Comparison of ENCODE assay signal across 8 cellular contexts in genomic region chr16:3612510-3613466, GRCh38. TPM values are rescaled to one million over a fixed set of nuclear protein-coding genes. Genes with fewer than 3 reads are reported as not detected.
DNase-seq lines count a peak whose midpoint lies in the region; ATAC-seq and TF ChIP-seq lines count a peak whose summit lies in the region.

No MANE protein-coding gene starts in this region.

- intact Hi-C loops in naive thymus-derived CD4-positive, alpha-beta T cell (cut with micrococcal nuclease) = loop anchor here in 1 of 2 donors (5.0 kb wide), 3 partner anchors 105 to 1345 kb away; partner anchors contain the start of genes ADCY9, SEC14L5 and TRAP1

- peaks cover 0 to 3% (median 0%) of the 10 kb centered on the region in 11 donors for H3K9me3 Mint-ChIP-seq in naive thymus-derived CD4-positive, alpha-beta T cell

- peaks cover 18 to 21% of the 10 kb centered on the region in 2 donors for H3K4me1 ChIP-seq in naive thymus-derived CD4-positive, alpha-beta T cell (ENCODE audit: control insufficient read depth in 2 of 2, insufficient read depth in 2 of 2, low read length in 2 of 2)

- H3K4me1 Mint-ChIP-seq in naive thymus-derived CD4-positive, alpha-beta T cell = peaks cover 39 to 69% (median 61%) of the 10 kb centered on the region in 7 donors

- peak overlapping the region; percentile 93 for H3K27ac ChIP-seq in KOPT-K1 (ENCODE audit: low read depth, low read length, poor library complexity, severe bottlenecking)
- H3K27ac ChIP-seq in naive thymus-derived CD4-positive, alpha-beta T cell (ENCODE audit: low read depth, low read length) = peak overlapping the region; percentile 90

- H3K36me3 ChIP-seq in BJ (ENCODE audit: control insufficient read depth, insufficient read depth, low read length) (no peaks in the 10 kb centered on the region; the same call in 1 of the 2 replicates), KOPT-K1 (ENCODE audit: insufficient read depth, low read length) (peaks cover 36% of the 10 kb centered on the region)
- peaks cover 0 to 8% (median 0%) of the 10 kb centered on the region in 3 experiments for H3K36me3 ChIP-seq in naive thymus-derived CD4-positive, alpha-beta T cell (ENCODE audit: control insufficient read depth in 2 of 3, insufficient read depth in 3 of 3, low read length in 3 of 3)

- H3K27me3 ChIP-seq in BJ (ENCODE audit: control insufficient read depth, insufficient read depth, low read length) = no peaks in the 10 kb centered on the region
- no peaks in the 10 kb centered on the region for H3K27me3 ChIP-seq in naive thymus-derived CD4-positive, alpha-beta T cell (ENCODE audit: control insufficient read depth in 2 of 2, insufficient read depth in 2 of 2, low read length in 2 of 2)

- H3K4me3 ChIP-seq in BJ (ENCODE audit: low read depth, low read length) (peak overlapping the region; percentile 69), cardiac fibroblast (replicated peaks in 1 of 2; ENCODE audit: low read depth in 2 of 2, low read length in 2 of 2) (peak overlapping the region; percentile 94)
- peak overlapping the region; percentile 99 for H3K4me3 ChIP-seq in naive thymus-derived CD4-positive, alpha-beta T cell (ENCODE audit: low read length)

- CTCF ChIA-PET in BJ (lab: Yijun Ruan, JAX) = no interaction called here
- CTCF ChIA-PET in naive thymus-derived CD4-positive, alpha-beta T cell (lab: Charles Lee) = interaction anchor here (0.6 kb wide), 2 partner anchors 35 to 113 kb away, joined by 3 read pairs; partner anchors contain the start of gene NLRC3

- H3K9me3 ChIP-seq in KOPT-K1 (ENCODE audit: insufficient read depth, low read length, poor library complexity, severe bottlenecking) = no peaks in the 10 kb centered on the region
- no peaks in the 10 kb centered on the region for H3K9me3 ChIP-seq in naive thymus-derived CD4-positive, alpha-beta T cell (ENCODE audit: control insufficient read depth in 2 of 3, low read length in 3 of 3)

- H3K4me3 Mint-ChIP-seq in naive thymus-derived CD4-positive, alpha-beta T cell = peak overlapping the region; percentile 93 to 100 (median 99)

- ATAC-seq in naive thymus-derived CD4-positive, alpha-beta T cell = no peak
- no peak for ATAC-seq in HG03457 (IDR thresholded peaks at IDR 0.05; ENCODE audit: unreplicated experiment)

- H3K27me3 Mint-ChIP-seq in naive thymus-derived CD4-positive, alpha-beta T cell = no peaks in the 10 kb centered on the region

- POLR2A ChIA-PET in BJ (lab: Charles Lee) = no interaction called here
- POLR2A ChIA-PET in naive thymus-derived CD4-positive, alpha-beta T cell (lab: Charles Lee) = interaction anchor here (0.6 to 1.3 kb wide), 8 partner anchors 10 to 861 kb away, joined by 3 to 10 read pairs (median 4); partner anchors contain the start of gene NLRC3

- no peak for DNase-seq in BJ (ENCODE audit: low read depth)
- DNase-seq in cardiac fibroblast (ENCODE audit: low read depth in 2 of 2) = no peak
- no peak for DNase-seq in naive thymus-derived CD4-positive, alpha-beta T cell
- DNase-seq in NCI-H2029 (lab: John Stamatoyannopoulos, UW) = no peak
- no peak for DNase-seq in SHP77 treated with DMSO at 0.1 percent for 48 hours (lab: John Stamatoyannopoulos, UW)
- no peak for DNase-seq in GM20000 (ENCODE audit: low spot score)

- TF ChIP-seq CTCF in BJ (IDR thresholded peaks at IDR 0.05; ENCODE audit: insufficient read depth, low read depth, low read length) (no peak), cardiac fibroblast (IDR thresholded peaks at IDR 0.05; ENCODE audit: low read depth, low read length) (no peak), GM20000 (IDR thresholded peaks at IDR 0.05; ENCODE audit: extremely low read depth, missing control alignments) (no peak)

- H3K27ac Mint-ChIP-seq in naive thymus-derived CD4-positive, alpha-beta T cell = peak overlapping the region; percentile 67 to 99 (median 92)

- peaks cover 0 to 34% (median 13%) of the 10 kb centered on the region in 5 donors for H3K36me3 Mint-ChIP-seq in naive thymus-derived CD4-positive, alpha-beta T cell

RNA-seq across cellular contexts. Expression of gene SLX4, which starts 1.4 kb away (rescaled TPM):
- polyA plus RNA-seq in BJ (2011; rRNA removed) = 0.92 and 0.97 TPM in 2 replicates
- 1.6 and 2.4 TPM in 2 replicates for polyA minus RNA-seq in BJ (2011; rRNA and poly(A)+ RNA removed)
- total RNA-seq in naive thymus-derived CD4-positive, alpha-beta T cell = 10 to 100 TPM in 1 of 5 experiments, 1 to 10 TPM in 4; 7.1 to 12.5 (median 8.5) TPM
- polyA plus RNA-seq in naive thymus-derived CD4-positive, alpha-beta T cell = 1 to 10 TPM in 1 of 2 donors, under 1 TPM in 1; 0.89 to 1.2 TPM

RNA-seq across cellular contexts. Expression of gene NLRC3, which starts 35.6 kb away (rescaled TPM):
- not detected in 2 replicates for polyA plus RNA-seq in BJ (2011; rRNA removed)
- polyA minus RNA-seq in BJ (2011; rRNA and poly(A)+ RNA removed) = 0.05 TPM in 1 of 2 replicates, not detected in the other
- total RNA-seq in naive thymus-derived CD4-positive, alpha-beta T cell = 10 to 100 TPM; 64.1 to 91.3 (median 87.3) TPM
- 10 to 100 TPM; 22.2 to 40.1 TPM for polyA plus RNA-seq in naive thymus-derived CD4-positive, alpha-beta T cell

RNA-seq across cellular contexts. Expression of gene DNASE1, which starts 41.7 kb away (rescaled TPM):
- polyA plus RNA-seq in BJ (2011; rRNA removed) = 6.4 and 10.9 TPM in 2 replicates
- 10.5 and 23.4 TPM in 2 replicates for polyA minus RNA-seq in BJ (2011; rRNA and poly(A)+ RNA removed)
- total RNA-seq in naive thymus-derived CD4-positive, alpha-beta T cell = 10 to 100 TPM; 26.0 to 59.6 (median 37.2) TPM
- polyA plus RNA-seq in naive thymus-derived CD4-positive, alpha-beta T cell = 10 to 100 TPM in 1 of 2 donors, 1 to 10 TPM in 1; 5.6 to 16.8 TPM

Comparison
In these comparisons a context has a peak if more than half of its experiments do, and no peak if none do; other contexts are left out.
1. RNA of gene NLRC3, which starts 35.6 kb away (polyA plus RNA-seq): 22.2 to 40.1 TPM in naive thymus-derived CD4-positive, alpha-beta T cell; not detected in BJ; every median in the first group is over 10 times any median in the second.
2. Peak in every context shown above with its lines, with median percentiles within 50 percentile points of each other: H3K4me3 ChIP-seq.